16 cellular contexts compared by ENCODE assay signal in the genomic region with DNA sequence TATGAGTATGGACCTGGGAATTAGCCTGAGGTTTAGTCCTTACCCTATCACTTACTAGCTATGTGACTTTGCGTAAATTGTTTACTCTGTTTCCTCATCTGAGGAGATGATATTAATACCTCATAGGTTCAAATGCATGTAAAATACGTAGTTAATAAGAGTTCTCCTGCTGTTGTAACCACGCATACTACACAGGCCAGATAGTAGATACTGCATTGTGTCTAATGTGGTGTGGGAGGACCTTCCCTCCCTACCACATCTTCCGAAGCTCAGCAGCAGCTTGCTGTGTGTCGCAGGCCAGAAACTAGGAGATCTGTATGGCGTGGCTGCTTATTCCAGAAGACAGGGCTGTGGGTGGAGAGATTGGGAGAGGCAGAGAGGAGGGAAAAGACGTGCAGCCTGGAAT. TPM values are rescaled to one million over a fixed set of nuclear protein-coding genes. Genes with fewer than 3 reads are reported as not detected.
DNase-seq lines count a peak whose midpoint lies in the region; ATAC-seq and TF ChIP-seq lines count a peak whose summit lies in the region.
"Had no signal": no experiment of that assay in that cellular context is flagged by ENCODE, and none has a peak within 500 bp of the region (broad histone marks: within the 10 kb centered on the region; RNA-seq: fewer than 3 reads in every experiment).

No MANE protein-coding gene starts in this region.

- H3K4me1 ChIP-seq in gastrocnemius medialis: no peaks in the 10 kb centered on the region
- H3K4me1 ChIP-seq: BLaER1 treated with 17β-estradiol and CSF1 and Interleukin-3, amounts not matched to agents 10 nM and 100 nM had no signal

- H3K4me3 Mint-ChIP-seq in Calu3 (ENCODE audit: low read depth, unreplicated experiment): peak overlapping the region; percentile 50
- no peak overlapping the region for H3K4me3 Mint-ChIP-seq in progenitor cell of endocrine pancreas (ENCODE audit: low read depth)
- H3K4me3 Mint-ChIP-seq in stimulated activated naive B cell treated with anti-CD40 and anti-IgM and Interleukin-4, amounts not matched to agents 10 μg/mL and 1 μg/mL and 100 μg/mL, for 72 hours: no peak overlapping the region
- H3K4me3 Mint-ChIP-seq: activated CD8-positive, alpha-beta T cell treated with anti-CD3 and anti-CD28 coated beads, Interleukin-2, amount 10 ng/mL, durations not matched to agents 7 days and 5 days; activated naive CD4-positive, alpha-beta T cell treated with anti-CD3 and anti-CD28 coated beads for 36 hours had no signal

- TF ChIP-seq CTCF in Calu3 (IDR thresholded peaks at IDR 0.05; ENCODE audit: unreplicated experiment) (no peak), fibroblast of mammary gland (conservative IDR thresholded peaks at IDR 0.05; ENCODE audit: control insufficient read depth, insufficient read depth, low read depth, low read length) (no peak), progenitor cell of endocrine pancreas (IDR thresholded peaks at IDR 0.05; ENCODE audit: unreplicated experiment) (no peak), gastrocnemius medialis (IDR thresholded peaks at IDR 0.05 in 4 of 5, conservative IDR thresholded peaks at IDR 0.05 in 1 of 5) (no peak)

- CTCF ChIA-PET in Calu3 (lab: Charles Lee): interaction anchor here (0.6 to 1.3 kb wide), 3 partner anchors 19 to 1357 kb away, joined by 3 to 6 read pairs (median 3); no protein-coding TSS in a partner anchor

- intact Hi-C loops in Calu3 (cut with micrococcal nuclease; ENCODE audit: unreplicated experiment) (no loop called here), gastrocnemius medialis (cut with DNase I; ENCODE audit: low total_unique reads) (no loop called here)

- in situ Hi-C loops in SK-MEL-5 (cut with HindIII; ENCODE audit: low pct_unique_long_range_greater_than_20kb, low sequenced_read_pairs): no loop called here
- in situ Hi-C loops in gastrocnemius medialis (cut with MboI; ENCODE audit: low sequenced_read_pairs in 4 of 4): no loop called here

- peaks cover 16% of the 10 kb centered on the region for H3K36me3 Mint-ChIP-seq in Calu3 (ENCODE audit: insufficient read depth, unreplicated experiment)
- peaks cover 1% of the 10 kb centered on the region for H3K36me3 Mint-ChIP-seq in progenitor cell of endocrine pancreas (ENCODE audit: insufficient read depth)
- peaks cover 27 to 52% of the 10 kb centered on the region in 2 donors for H3K36me3 Mint-ChIP-seq in stimulated activated naive B cell treated with anti-CD40 and anti-IgM and Interleukin-4, amounts not matched to agents 10 μg/mL and 1 μg/mL and 100 μg/mL, for 72 hours

- H3K4me1 Mint-ChIP-seq in Calu3 (ENCODE audit: low read depth, unreplicated experiment) (peaks cover 47% of the 10 kb centered on the region), progenitor cell of endocrine pancreas (ENCODE audit: low read depth) (peaks cover 5% of the 10 kb centered on the region)
- H3K4me1 Mint-ChIP-seq in stimulated activated naive B cell treated with anti-CD40 and anti-IgM and Interleukin-4, amounts not matched to agents 10 μg/mL and 1 μg/mL and 100 μg/mL, for 72 hours: peaks cover 26 to 35% of the 10 kb centered on the region in 2 donors

- no peaks in the 10 kb centered on the region for H3K36me3 ChIP-seq in gastrocnemius medialis

- DNase-seq in Calu3 (no peak), SK-MEL-5 (ENCODE audit: low read depth, low spot score) (peak; percentile 75), fibroblast of mammary gland (ENCODE audit: low read depth) (peak; percentile 42), progenitor cell of endocrine pancreas (ENCODE audit: low spot score, unreplicated experiment) (no peak), gastrocnemius medialis (no peak)
- DNase-seq in stimulated activated naive B cell treated with anti-CD40 and anti-IgM and Interleukin-4, amounts not matched to agents 10 μg/mL and 1 μg/mL and 100 μg/mL, for 72 hours: no peak
- DNase-seq in activated CD4-positive, alpha-beta T cell treated with anti-CD3 and anti-CD28 coated beads, Interleukin-2, amount 50 U/mL, for 1 hour: no peak
- DNase-seq: activated CD8-positive, alpha-beta T cell treated with anti-CD3 and anti-CD28 coated beads, Interleukin-2, amount 10 ng/mL, durations not matched to agents 7 days and 5 days; activated naive CD4-positive, alpha-beta T cell treated with anti-CD3 and anti-CD28 coated beads for 36 hours; cortex of kidney; left colon; NCI-H2029 treated with DMSO at 0.1 percent for 48 hours; T-helper 9 cell had no signal

- no peak overlapping the region for H3K27ac ChIP-seq in gastrocnemius medialis
- H3K27ac ChIP-seq: BLaER1 treated with 17β-estradiol and CSF1 and Interleukin-3, amounts not matched to agents 10 nM and 100 nM had no signal

- H3K27me3 ChIP-seq in gastrocnemius medialis: no peaks in the 10 kb centered on the region
- H3K27me3 ChIP-seq: BLaER1 treated with 17β-estradiol and CSF1 and Interleukin-3, amounts not matched to agents 10 nM and 100 nM had no signal

- no peak for TF ChIP-seq POLR2A in gastrocnemius medialis (IDR thresholded peaks at IDR 0.05)

- H3K27me3 Mint-ChIP-seq in Calu3 (ENCODE audit: unreplicated experiment): no peaks in the 10 kb centered on the region
- no peaks in the 10 kb centered on the region for H3K27me3 Mint-ChIP-seq in progenitor cell of endocrine pancreas
- H3K27me3 Mint-ChIP-seq in stimulated activated naive B cell treated with anti-CD40 and anti-IgM and Interleukin-4, amounts not matched to agents 10 μg/mL and 1 μg/mL and 100 μg/mL, for 72 hours: no peaks in the 10 kb centered on the region

- H3K9me3 ChIP-seq in gastrocnemius medialis: no peaks in the 10 kb centered on the region
- H3K9me3 ChIP-seq: BLaER1 treated with 17β-estradiol and CSF1 and Interleukin-3, amounts not matched to agents 10 nM and 100 nM had no signal

- H3K9me3 Mint-ChIP-seq in Calu3 (ENCODE audit: low read depth, unreplicated experiment): peaks cover 2% of the 10 kb centered on the region
- no peaks in the 10 kb centered on the region for H3K9me3 Mint-ChIP-seq in progenitor cell of endocrine pancreas (ENCODE audit: low read depth)
- H3K9me3 Mint-ChIP-seq in stimulated activated naive B cell treated with anti-CD40 and anti-IgM and Interleukin-4, amounts not matched to agents 10 μg/mL and 1 μg/mL and 100 μg/mL, for 72 hours: no peaks in the 10 kb centered on the region
- H3K9me3 Mint-ChIP-seq: activated naive CD4-positive, alpha-beta T cell treated with anti-CD3 and anti-CD28 coated beads for 36 hours had no signal

- H3K27ac Mint-ChIP-seq in Calu3 (ENCODE audit: unreplicated experiment) (peak overlapping the region; percentile 92), progenitor cell of endocrine pancreas (peak overlapping the region; percentile 54)
- no peak overlapping the region for H3K27ac Mint-ChIP-seq in stimulated activated naive B cell treated with anti-CD40 and anti-IgM and Interleukin-4, amounts not matched to agents 10 μg/mL and 1 μg/mL and 100 μg/mL, for 72 hours
- H3K27ac Mint-ChIP-seq: activated CD8-positive, alpha-beta T cell treated with anti-CD3 and anti-CD28 coated beads, Interleukin-2, amount 10 ng/mL, durations not matched to agents 7 days and 5 days; activated naive CD4-positive, alpha-beta T cell treated with anti-CD3 and anti-CD28 coated beads for 36 hours had no signal

- BruUV-seq in Calu3 (replicated peaks; lab: Mats Ljungman, UMichigan): no TSS peak

- no peak for ATAC-seq in stimulated activated naive B cell treated with anti-CD40 and anti-IgM and Interleukin-4, amounts not matched to agents 10 μg/mL and 1 μg/mL and 100 μg/mL, for 72 hours (replicated peaks)
- ATAC-seq in HG03571 (IDR thresholded peaks at IDR 0.05; ENCODE audit: unreplicated experiment): no peak
- no peak for ATAC-seq in gastrocnemius medialis
- ATAC-seq: activated CD8-positive, alpha-beta T cell treated with anti-CD3 and anti-CD28 coated beads, Interleukin-2, amount 10 ng/mL, durations not matched to agents 7 days and 5 days had no signal

- H3K4me3 ChIP-seq in fibroblast of mammary gland (ENCODE audit: control insufficient read depth, low read depth, low read length) (no peak overlapping the region), gastrocnemius medialis (no peak overlapping the region)
- H3K4me3 ChIP-seq: BLaER1 treated with 17β-estradiol and CSF1 and Interleukin-3, amounts not matched to agents 10 nM and 100 nM had no signal

RNA-seq across cellular contexts. Expression of gene GTF2F2, which starts 23.0 kb away (rescaled TPM):
- total RNA-seq in Calu3 (2022) (21.1 and 23.9 TPM in 2 replicates), progenitor cell of endocrine pancreas (22.5 and 24.8 TPM in 2 replicates), gastrocnemius medialis (10 to 100 TPM; 11.5 to 16.9 (median 13.3) TPM)
- 67.7 TPM in 2 replicates for total RNA-seq in SK-MEL-5 (2014; rRNA removed; shearing (Covaris generic))
- polyA plus RNA-seq in SK-MEL-5 (2015; cell fraction: cytosol; rRNA removed): 37.7 and 47.2 TPM in 2 replicates
- 16.3 and 23.0 TPM in 2 replicates for polyA plus RNA-seq in SK-MEL-5 (2015; cell fraction: nucleus; rRNA removed)

RNA-seq across cellular contexts. Expression of gene KCTD4, which starts 57.5 kb away (rescaled TPM):
- total RNA-seq in Calu3 (2022) (not detected in 2 replicates), progenitor cell of endocrine pancreas (not detected in 2 replicates), gastrocnemius medialis (not detected)
- 0.08 and 0.34 TPM in 2 replicates for total RNA-seq in SK-MEL-5 (2014; rRNA removed; shearing (Covaris generic))
- polyA plus RNA-seq in SK-MEL-5 (2015; cell fraction: cytosol; rRNA removed): 0.10 and 0.56 TPM in 2 replicates
- polyA plus RNA-seq in SK-MEL-5 (2015; cell fraction: nucleus; rRNA removed): 0.70 and 2.7 TPM in 2 replicates
- total RNA-seq: activated CD8-positive, alpha-beta T cell treated with anti-CD3 and anti-CD28 coated beads, Interleukin-2, amount 10 ng/mL, durations not matched to agents 7 days and 5 days; activated naive CD4-positive, alpha-beta T cell treated with anti-CD3 and anti-CD28 coated beads for 36 hours; G401 had no signal

Comparison
In these comparisons a context has a peak if more than half of its experiments do, and no peak if none do; other contexts are left out.
1. DNase-seq: peak in SK-MEL-5 (single experiment) and fibroblast of mammary gland (single experiment); none in Calu3 (single experiment), progenitor cell of endocrine pancreas (single experiment), stimulated activated naive B cell treated with anti-CD40 and anti-IgM and Interleukin-4, amounts not matched to agents 10 μg/mL and 1 μg/mL and 100 μg/mL, for 72 hours (single experiment), activated CD4-positive, alpha-beta T cell treated with anti-CD3 and anti-CD28 coated beads, Interleukin-2, amount 50 U/mL, for 1 hour (single experiment) and gastrocnemius medialis (0 of 2).